ENCODE assay signal across 8 cellular contexts in genomic region chr1:178055093-178055492, GRCh38. TPM values are rescaled to one million over a fixed set of nuclear protein-coding genes. Genes with fewer than 3 reads are reported as not detected.
A peak's percentile ranks its signal among the peaks of the same experiment; 100 is the strongest.
DNase-seq lines count a peak whose midpoint lies in the region; ATAC-seq and TF ChIP-seq lines count a peak whose summit lies in the region.

No MANE protein-coding gene starts in this region.

- no peaks in the 10 kb centered on the region for H3K36me3 ChIP-seq in right atrium auricular region

- peak overlapping the region in 1 of 2 donors; percentile 14 for H3K27ac ChIP-seq in right atrium auricular region

- DNase-seq in 8988T: peak; percentile 29
- peak; percentile 19 for DNase-seq in SHP77 treated with DMSO at 0.1 percent for 48 hours (lab: John Stamatoyannopoulos, UW)
- DNase-seq in right atrium auricular region (ENCODE audit: low spot score): no peak
- DNase-seq in kidney glomerular epithelial cell (lab: John Stamatoyannopoulos, UW): no peak
- no peak for DNase-seq in stimulated activated naive CD4-positive, alpha-beta T cell treated with Interleukin-2 at 50 U/mL for 16 hours (lab: John Stamatoyannopoulos, UW)
- no peak for DNase-seq in T-helper 1 cell

- no peaks in the 10 kb centered on the region for H3K9me3 ChIP-seq in right atrium auricular region

- peak; percentile 36 for ATAC-seq in GM21786 (IDR thresholded peaks at IDR 0.05; ENCODE audit: unreplicated experiment)
- no peak for ATAC-seq in GM19035 (IDR thresholded peaks at IDR 0.05; ENCODE audit: unreplicated experiment)

- no peaks in the 10 kb centered on the region for H3K27me3 ChIP-seq in right atrium auricular region

- TF ChIP-seq CTCF in right atrium auricular region (IDR thresholded peaks at IDR 0.05): peak; percentile 19 to 59

- peaks cover 0 to 70% of the 10 kb centered on the region in 2 donors for H3K4me1 ChIP-seq in right atrium auricular region

- no peak overlapping the region for H3K4me3 ChIP-seq in right atrium auricular region

RNA-seq across cellular contexts. Expression of gene RASAL2, which starts 38.8 kb away (rescaled TPM):
- 10 to 100 TPM; 34.1 to 44.7 TPM for total RNA-seq in right atrium auricular region

Comparison
In these comparisons a context has a peak if more than half of its experiments do, and no peak if none do; other contexts are left out.
1. DNase-seq: peak in 8988T (single experiment) and SHP77 treated with DMSO at 0.1 percent for 48 hours (single experiment); none in right atrium auricular region (single experiment), kidney glomerular epithelial cell (single experiment), stimulated activated naive CD4-positive, alpha-beta T cell treated with Interleukin-2 at 50 U/mL for 16 hours (single experiment) and T-helper 1 cell (0 of 5).